ENCODE assay signal across 2 cellular contexts in genomic region chr17:10380631-10381408, GRCh38.
TF ChIP-seq lines count a peak whose summit lies in the region.

No MANE protein-coding gene starts in this region.

TF ChIP-seq in HepG2, 621 proteins besides CTCF, POLR2A, EP300 and RAD21:
- no peak for TF ChIP-seq E2F5 (CRISPR knock-in tag; conservative IDR thresholded peaks at IDR 0.05)
- no peak for TF ChIP-seq GRHL1 (CRISPR knock-in tag; conservative IDR thresholded peaks at IDR 0.05)
- no peak for TF ChIP-seq DPF2 (CRISPR knock-in tag; IDR thresholded peaks at IDR 0.05; ENCODE audit: borderline replicate concordance, low read depth)
- TF ChIP-seq ARID5B (CRISPR knock-in tag; IDR thresholded peaks at IDR 0.05): no peak
- TF ChIP-seq ZNF629 (CRISPR knock-in tag; conservative IDR thresholded peaks at IDR 0.05): 0 out of 2 replicates have a peak, but pooled peaks have one; percentile 25
- no peak for TF ChIP-seq THAP9 (CRISPR knock-in tag; IDR thresholded peaks at IDR 0.05; ENCODE audit: borderline replicate concordance)

TF ChIP-seq in K562, 482 proteins besides CTCF, POLR2A, EP300 and RAD21:
- no peak for TF ChIP-seq E2F4 (CRISPR knock-in tag; IDR thresholded peaks at IDR 0.05; ENCODE audit: low read depth)
- TF ChIP-seq FOS (IDR thresholded peaks at IDR 0.05; ENCODE audit: extremely low read depth, insufficient read length): no peak
- TF ChIP-seq HDAC6 (IDR thresholded peaks at IDR 0.05; ENCODE audit: low read depth, low read length): no peak
- no peak for TF ChIP-seq HMGN3 (IDR thresholded peaks at IDR 0.05; ENCODE audit: borderline replicate concordance, extremely low read depth, insufficient read length, low read depth, low read length)
- TF ChIP-seq HSF4 (CRISPR knock-in tag; IDR thresholded peaks at IDR 0.05; ENCODE audit: borderline replicate concordance): no peak
- no peak for TF ChIP-seq DPF2 (IDR thresholded peaks at IDR 0.05)
- peak; percentile 54 for TF ChIP-seq RBM25 (IDR thresholded peaks at IDR 0.05; ENCODE audit: low read depth, low read length, severe bottlenecking)
- TF ChIP-seq CBFA2T2 (conservative IDR thresholded peaks at IDR 0.05): no peak
TF ChIP-seq in K562: peak in this region for 1.
